ENCODE assay signal across 1 cellular context in genomic region chr17:28900986-28901726, GRCh38.
TF ChIP-seq lines count a peak whose summit lies in the region.

No MANE protein-coding gene starts in this region.

TF ChIP-seq in K562, 482 proteins besides CTCF, POLR2A, EP300 and RAD21 (continues in another document):
- no peak for TF ChIP-seq ZKSCAN1 (IDR thresholded peaks at IDR 0.05; ENCODE audit: low read depth, low read length)
- TF ChIP-seq CBX5 (IDR thresholded peaks at IDR 0.05; ENCODE audit: borderline replicate concordance, low read depth), result no peak
- TF ChIP-seq, protein P1, sequence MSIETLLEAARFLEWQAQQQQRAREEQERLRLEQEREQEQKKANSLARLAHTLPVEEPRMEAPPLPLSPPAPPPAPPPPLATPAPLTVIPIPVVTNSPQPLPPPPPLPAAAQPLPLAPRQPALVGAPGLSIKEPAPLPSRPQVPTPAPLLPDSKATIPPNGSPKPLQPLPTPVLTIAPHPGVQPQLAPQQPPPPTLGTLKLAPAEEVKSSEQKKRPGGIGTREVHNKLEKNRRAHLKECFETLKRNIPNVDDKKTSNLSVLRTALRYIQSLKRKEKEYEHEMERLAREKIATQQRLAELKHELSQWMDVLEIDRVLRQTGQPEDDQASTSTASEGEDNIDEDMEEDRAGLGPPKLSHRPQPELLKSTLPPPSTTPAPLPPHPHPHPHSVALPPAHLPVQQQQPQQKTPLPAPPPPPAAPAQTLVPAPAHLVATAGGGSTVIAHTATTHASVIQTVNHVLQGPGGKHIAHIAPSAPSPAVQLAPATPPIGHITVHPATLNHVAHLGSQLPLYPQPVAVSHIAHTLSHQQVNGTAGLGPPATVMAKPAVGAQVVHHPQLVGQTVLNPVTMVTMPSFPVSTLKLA (conservative IDR thresholded peaks at IDR 0.05), result no peak
- TF ChIP-seq, protein P2, sequence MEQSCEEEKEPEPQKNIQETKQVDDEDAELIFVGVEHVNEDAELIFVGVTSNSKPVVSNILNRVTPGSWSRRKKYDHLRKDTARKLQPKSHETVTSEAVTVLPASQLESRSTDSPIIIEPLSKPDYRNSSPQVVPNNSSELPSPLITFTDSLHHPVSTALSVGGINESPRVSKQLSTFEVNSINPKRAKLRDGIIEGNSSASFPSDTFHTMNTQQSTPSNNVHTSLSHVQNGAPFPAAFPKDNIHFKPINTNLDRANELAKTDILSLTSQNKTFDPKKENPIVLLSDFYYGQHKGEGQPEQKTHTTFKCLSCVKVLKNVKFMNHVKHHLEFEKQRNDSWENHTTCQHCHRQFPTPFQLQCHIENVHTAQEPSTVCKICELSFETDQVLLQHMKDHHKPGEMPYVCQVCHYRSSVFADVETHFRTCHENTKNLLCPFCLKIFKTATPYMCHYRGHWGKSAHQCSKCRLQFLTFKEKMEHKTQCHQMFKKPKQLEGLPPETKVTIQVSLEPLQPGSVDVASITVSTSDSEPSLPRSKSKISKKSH (CRISPR knock-in tag; IDR thresholded peaks at IDR 0.05), result no peak
- TF ChIP-seq RAD51 (IDR thresholded peaks at IDR 0.05; ENCODE audit: borderline replicate concordance, low read depth), result no peak
- TF ChIP-seq FUS (optimal IDR thresholded peaks at IDR 0.05; ENCODE audit: low read depth, low read length), result no peak
- TF ChIP-seq SMARCA4 (IDR thresholded peaks at IDR 0.05), result no peak
- no peak for TF ChIP-seq PHB (CRISPR knock-in tag; IDR thresholded peaks at IDR 0.05)
- no peak for TF ChIP-seq IFI16 (CRISPR knock-in tag; IDR thresholded peaks at IDR 0.05)
- no peak for TF ChIP-seq FIP1L1 (IDR thresholded peaks at IDR 0.05; ENCODE audit: low read depth, low read length, poor library complexity, severe bottlenecking)
- no peak for TF ChIP-seq ZNF644 (tag; IDR thresholded peaks at IDR 0.05; ENCODE audit: low read depth)
- TF ChIP-seq HDAC1 (IDR thresholded peaks at IDR 0.05), result no peak
- TF ChIP-seq RBFOX2 (IDR thresholded peaks at IDR 0.05; ENCODE audit: low read depth, low read length), result peak; percentile 67
- TF ChIP-seq KAT7 (CRISPR knock-in tag; IDR thresholded peaks at IDR 0.05; ENCODE audit: borderline replicate concordance), result no peak
- TF ChIP-seq JUN (IDR thresholded peaks at IDR 0.05; ENCODE audit: borderline replicate concordance, low read depth, low read length), result 0 out of 2 replicates have a peak, but pooled peaks have one; percentile 21
- no peak for TF ChIP-seq JUN (CRISPR knock-in tag; IDR thresholded peaks at IDR 0.05; ENCODE audit: borderline replicate concordance)
- no peak for TF ChIP-seq ZNF444 (CRISPR knock-in tag; IDR thresholded peaks at IDR 0.05)
- TF ChIP-seq KHSRP (IDR thresholded peaks at IDR 0.05), result no peak
- no peak for TF ChIP-seq AFF1 (IDR thresholded peaks at IDR 0.05; ENCODE audit: low read depth in 1 of 2, partially characterized antibody in 2 of 2)
- no peak for TF ChIP-seq ZNF41 (CRISPR knock-in tag; conservative IDR thresholded peaks at IDR 0.05)
- no peak for TF ChIP-seq NFIC (IDR thresholded peaks at IDR 0.05)
- TF ChIP-seq TAF15 (IDR thresholded peaks at IDR 0.05; ENCODE audit: low read depth, low read length), result no peak
- no peak for TF ChIP-seq PATZ1 (CRISPR knock-in tag; IDR thresholded peaks at IDR 0.05; ENCODE audit: borderline replicate concordance)
- peak; percentile 50 for TF ChIP-seq POLR2G (IDR thresholded peaks at IDR 0.05; ENCODE audit: low read depth, low read length)
- TF ChIP-seq, protein P3, sequence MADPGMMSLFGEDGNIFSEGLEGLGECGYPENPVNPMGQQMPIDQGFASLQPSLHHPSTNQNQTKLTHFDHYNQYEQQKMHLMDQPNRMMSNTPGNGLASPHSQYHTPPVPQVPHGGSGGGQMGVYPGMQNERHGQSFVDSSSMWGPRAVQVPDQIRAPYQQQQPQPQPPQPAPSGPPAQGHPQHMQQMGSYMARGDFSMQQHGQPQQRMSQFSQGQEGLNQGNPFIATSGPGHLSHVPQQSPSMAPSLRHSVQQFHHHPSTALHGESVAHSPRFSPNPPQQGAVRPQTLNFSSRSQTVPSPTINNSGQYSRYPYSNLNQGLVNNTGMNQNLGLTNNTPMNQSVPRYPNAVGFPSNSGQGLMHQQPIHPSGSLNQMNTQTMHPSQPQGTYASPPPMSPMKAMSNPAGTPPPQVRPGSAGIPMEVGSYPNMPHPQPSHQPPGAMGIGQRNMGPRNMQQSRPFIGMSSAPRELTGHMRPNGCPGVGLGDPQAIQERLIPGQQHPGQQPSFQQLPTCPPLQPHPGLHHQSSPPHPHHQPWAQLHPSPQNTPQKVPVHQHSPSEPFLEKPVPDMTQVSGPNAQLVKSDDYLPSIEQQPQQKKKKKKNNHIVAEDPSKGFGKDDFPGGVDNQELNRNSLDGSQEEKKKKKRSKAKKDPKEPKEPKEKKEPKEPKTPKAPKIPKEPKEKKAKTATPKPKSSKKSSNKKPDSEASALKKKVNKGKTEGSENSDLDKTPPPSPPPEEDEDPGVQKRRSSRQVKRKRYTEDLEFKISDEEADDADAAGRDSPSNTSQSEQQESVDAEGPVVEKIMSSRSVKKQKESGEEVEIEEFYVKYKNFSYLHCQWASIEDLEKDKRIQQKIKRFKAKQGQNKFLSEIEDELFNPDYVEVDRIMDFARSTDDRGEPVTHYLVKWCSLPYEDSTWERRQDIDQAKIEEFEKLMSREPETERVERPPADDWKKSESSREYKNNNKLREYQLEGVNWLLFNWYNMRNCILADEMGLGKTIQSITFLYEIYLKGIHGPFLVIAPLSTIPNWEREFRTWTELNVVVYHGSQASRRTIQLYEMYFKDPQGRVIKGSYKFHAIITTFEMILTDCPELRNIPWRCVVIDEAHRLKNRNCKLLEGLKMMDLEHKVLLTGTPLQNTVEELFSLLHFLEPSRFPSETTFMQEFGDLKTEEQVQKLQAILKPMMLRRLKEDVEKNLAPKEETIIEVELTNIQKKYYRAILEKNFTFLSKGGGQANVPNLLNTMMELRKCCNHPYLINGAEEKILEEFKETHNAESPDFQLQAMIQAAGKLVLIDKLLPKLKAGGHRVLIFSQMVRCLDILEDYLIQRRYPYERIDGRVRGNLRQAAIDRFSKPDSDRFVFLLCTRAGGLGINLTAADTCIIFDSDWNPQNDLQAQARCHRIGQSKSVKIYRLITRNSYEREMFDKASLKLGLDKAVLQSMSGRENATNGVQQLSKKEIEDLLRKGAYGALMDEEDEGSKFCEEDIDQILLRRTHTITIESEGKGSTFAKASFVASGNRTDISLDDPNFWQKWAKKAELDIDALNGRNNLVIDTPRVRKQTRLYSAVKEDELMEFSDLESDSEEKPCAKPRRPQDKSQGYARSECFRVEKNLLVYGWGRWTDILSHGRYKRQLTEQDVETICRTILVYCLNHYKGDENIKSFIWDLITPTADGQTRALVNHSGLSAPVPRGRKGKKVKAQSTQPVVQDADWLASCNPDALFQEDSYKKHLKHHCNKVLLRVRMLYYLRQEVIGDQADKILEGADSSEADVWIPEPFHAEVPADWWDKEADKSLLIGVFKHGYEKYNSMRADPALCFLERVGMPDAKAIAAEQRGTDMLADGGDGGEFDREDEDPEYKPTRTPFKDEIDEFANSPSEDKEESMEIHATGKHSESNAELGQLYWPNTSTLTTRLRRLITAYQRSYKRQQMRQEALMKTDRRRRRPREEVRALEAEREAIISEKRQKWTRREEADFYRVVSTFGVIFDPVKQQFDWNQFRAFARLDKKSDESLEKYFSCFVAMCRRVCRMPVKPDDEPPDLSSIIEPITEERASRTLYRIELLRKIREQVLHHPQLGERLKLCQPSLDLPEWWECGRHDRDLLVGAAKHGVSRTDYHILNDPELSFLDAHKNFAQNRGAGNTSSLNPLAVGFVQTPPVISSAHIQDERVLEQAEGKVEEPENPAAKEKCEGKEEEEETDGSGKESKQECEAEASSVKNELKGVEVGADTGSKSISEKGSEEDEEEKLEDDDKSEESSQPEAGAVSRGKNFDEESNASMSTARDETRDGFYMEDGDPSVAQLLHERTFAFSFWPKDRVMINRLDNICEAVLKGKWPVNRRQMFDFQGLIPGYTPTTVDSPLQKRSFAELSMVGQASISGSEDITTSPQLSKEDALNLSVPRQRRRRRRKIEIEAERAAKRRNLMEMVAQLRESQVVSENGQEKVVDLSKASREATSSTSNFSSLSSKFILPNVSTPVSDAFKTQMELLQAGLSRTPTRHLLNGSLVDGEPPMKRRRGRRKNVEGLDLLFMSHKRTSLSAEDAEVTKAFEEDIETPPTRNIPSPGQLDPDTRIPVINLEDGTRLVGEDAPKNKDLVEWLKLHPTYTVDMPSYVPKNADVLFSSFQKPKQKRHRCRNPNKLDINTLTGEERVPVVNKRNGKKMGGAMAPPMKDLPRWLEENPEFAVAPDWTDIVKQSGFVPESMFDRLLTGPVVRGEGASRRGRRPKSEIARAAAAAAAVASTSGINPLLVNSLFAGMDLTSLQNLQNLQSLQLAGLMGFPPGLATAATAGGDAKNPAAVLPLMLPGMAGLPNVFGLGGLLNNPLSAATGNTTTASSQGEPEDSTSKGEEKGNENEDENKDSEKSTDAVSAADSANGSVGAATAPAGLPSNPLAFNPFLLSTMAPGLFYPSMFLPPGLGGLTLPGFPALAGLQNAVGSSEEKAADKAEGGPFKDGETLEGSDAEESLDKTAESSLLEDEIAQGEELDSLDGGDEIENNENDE (IDR thresholded peaks at IDR 0.05; ENCODE audit: low read depth, low read length), result no peak
- TF ChIP-seq FOXJ3 (CRISPR knock-in tag; IDR thresholded peaks at IDR 0.05), result no peak
- no peak for TF ChIP-seq LCOR (CRISPR knock-in tag; IDR thresholded peaks at IDR 0.05)
- TF ChIP-seq RFX1 (IDR thresholded peaks at IDR 0.05), result no peak
- TF ChIP-seq ZFPM2 (CRISPR knock-in tag; IDR thresholded peaks at IDR 0.05), result no peak
- TF ChIP-seq ARHGAP35 (IDR thresholded peaks at IDR 0.05; ENCODE audit: partially characterized antibody), result no peak
- TF ChIP-seq ZNF184 (CRISPR knock-in tag; IDR thresholded peaks at IDR 0.05), result no peak
- TF ChIP-seq MLX (CRISPR knock-in tag; conservative IDR thresholded peaks at IDR 0.05), result no peak
- TF ChIP-seq, protein P4, sequence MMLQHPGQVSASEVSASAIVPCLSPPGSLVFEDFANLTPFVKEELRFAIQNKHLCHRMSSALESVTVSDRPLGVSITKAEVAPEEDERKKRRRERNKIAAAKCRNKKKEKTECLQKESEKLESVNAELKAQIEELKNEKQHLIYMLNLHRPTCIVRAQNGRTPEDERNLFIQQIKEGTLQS (IDR thresholded peaks at IDR 0.05), result peak; percentile 74
- TF ChIP-seq, protein P4 (CRISPR knock-in tag; conservative IDR thresholded peaks at IDR 0.05), result no peak
- TF ChIP-seq STAT6 (CRISPR knock-in tag; IDR thresholded peaks at IDR 0.05), result no peak
